In genomic region chr5:67267522-67268232, GRCh38 we compare ENCODE assay signal across 9 cellular contexts.
DNase-seq lines count a peak whose midpoint lies in the region; ATAC-seq and TF ChIP-seq lines count a peak whose summit lies in the region.
"Had no signal": no experiment of that assay in that cellular context is flagged by ENCODE, and none has a peak within 500 bp of the region (broad histone marks: within the 10 kb centered on the region; RNA-seq: fewer than 3 reads in every experiment).

No MANE protein-coding gene starts in this region.

- ATAC-seq in GM18870 (IDR thresholded peaks at IDR 0.05; ENCODE audit: unreplicated experiment) (no peak), GM21526 (IDR thresholded peaks at IDR 0.05; ENCODE audit: low FRiP score, unreplicated experiment) (no peak)
- ATAC-seq: activated T-cell treated with anti-CD3 and anti-CD28 coated beads, Interleukin-2, amount 50 U/mL, for 4 hours had no signal

- H3K9ac ChIP-seq in duodenal mucosa (ENCODE audit: low read depth in 1 of 2, low read length in 2 of 2) (peak overlapping the region in 1 of 2 donors; percentile 4), liver (ENCODE audit: low read depth in 1 of 2, low read length in 2 of 2) (no peak overlapping the region)

- H3K27ac Mint-ChIP-seq in Calu3 (ENCODE audit: unreplicated experiment) = no peak overlapping the region

- 29% methylated on average over 7 of the region's 7 CpGs for WGBS in liver
- 37 to 41% (median 39%) methylated on average over 6 to 7 of the region's 7 CpGs for WGBS in stomach, 5 donors

- CTCF ChIA-PET in Calu3 (lab: Charles Lee) = no interaction called here

- H3K4me3 Mint-ChIP-seq in Calu3 (ENCODE audit: low read depth, unreplicated experiment) = no peak overlapping the region
- H3K4me3 Mint-ChIP-seq: activated T-cell treated with anti-CD3 and anti-CD28 coated beads, Interleukin-2, amount 50 U/mL, for 4 hours had no signal

- H3K9me3 ChIP-seq in duodenal mucosa (ENCODE audit: control insufficient read depth in 1 of 2, low read length in 2 of 2) = no peaks in the 10 kb centered on the region
- H3K9me3 ChIP-seq in liver (ENCODE audit: control insufficient read depth in 4 of 4, low read length in 3 of 4) = no peaks in the 10 kb centered on the region
- H3K9me3 ChIP-seq in stomach = no peaks in the 10 kb centered on the region

- DNase-seq in LHCN-M2 (ENCODE audit: low read depth) (peak; percentile 80), stomach (no peak), Calu3 (no peak), SHP77 treated with DMSO at 0.1 percent for 48 hours (lab: John Stamatoyannopoulos, UW) (no peak)
- DNase-seq: activated T-cell treated with anti-CD3 and anti-CD28 coated beads, Interleukin-2, amount 50 U/mL, for 4 hours had no signal

- H3K27me3 ChIP-seq in duodenal mucosa (ENCODE audit: control insufficient read depth in 1 of 2, insufficient read depth in 2 of 2, low read length in 2 of 2) (no peaks in the 10 kb centered on the region), liver (ENCODE audit: control insufficient read depth in 4 of 4, insufficient read depth in 4 of 4, low read length in 3 of 4) (no peaks in the 10 kb centered on the region), stomach (no peaks in the 10 kb centered on the region)

- H3K36me3 Mint-ChIP-seq in Calu3 (ENCODE audit: insufficient read depth, unreplicated experiment) = no peaks in the 10 kb centered on the region

- H3K27ac ChIP-seq in duodenal mucosa (ENCODE audit: low read depth, low read length) (peak overlapping the region; percentile 26), liver (ENCODE audit: low read depth in 1 of 2, low read length in 2 of 2) (peak overlapping the region; percentile 74 to 75), stomach (peak overlapping the region; percentile 52 to 90 (median 88))

- no peaks in the 10 kb centered on the region for H3K4me1 Mint-ChIP-seq in Calu3 (ENCODE audit: low read depth, unreplicated experiment)

- TF ChIP-seq CTCF in liver (IDR thresholded peaks at IDR 0.05; ENCODE audit: low read depth, low read length, missing input control) = no peak
- TF ChIP-seq CTCF in stomach (IDR thresholded peaks at IDR 0.05) = no peak
- no peak for TF ChIP-seq CTCF in Calu3 (IDR thresholded peaks at IDR 0.05; ENCODE audit: unreplicated experiment)

- H3K4me3 ChIP-seq in duodenal mucosa (ENCODE audit: low read depth in 1 of 2, low read length in 2 of 2) (peak overlapping the region in 1 of 2 donors; percentile 17), liver (ENCODE audit: low read depth in 1 of 3, low read length in 3 of 3) (no peak overlapping the region), stomach (no peak overlapping the region)

- H3K36me3 ChIP-seq in duodenal mucosa (ENCODE audit: control insufficient read depth in 1 of 2, insufficient read depth in 2 of 2, low read length in 2 of 2) (no peaks in the 10 kb centered on the region), liver (ENCODE audit: control insufficient read depth in 4 of 4, insufficient read depth in 3 of 4, low read depth in 1 of 4, low read length in 3 of 4) (no peaks in the 10 kb centered on the region), stomach (no peaks in the 10 kb centered on the region)

- H3K4me1 ChIP-seq in duodenal mucosa (ENCODE audit: control insufficient read depth in 1 of 2, insufficient read depth in 2 of 2, low read length in 2 of 2) = peaks cover 32 to 39% of the 10 kb centered on the region in 2 donors
- peaks cover 16 to 28% (median 26%) of the 10 kb centered on the region in 4 donors for H3K4me1 ChIP-seq in liver (ENCODE audit: control insufficient read depth in 4 of 4, insufficient read depth in 4 of 4, low read length in 3 of 4)
- H3K4me1 ChIP-seq in stomach = peaks cover 23 to 54% (median 42%) of the 10 kb centered on the region in 4 donors

- H3K9me3 Mint-ChIP-seq in Calu3 (ENCODE audit: low read depth, unreplicated experiment) = no peaks in the 10 kb centered on the region
- H3K9me3 Mint-ChIP-seq: activated T-cell treated with anti-CD3 and anti-CD28 coated beads, Interleukin-2, amount 50 U/mL, for 4 hours had no signal

- intact Hi-C loops in stomach (cut with DNase I; ENCODE audit: low total_unique reads) = no loop called here
- intact Hi-C loops in Calu3 (cut with micrococcal nuclease; ENCODE audit: unreplicated experiment) = no loop called here

- no TSS peak for BruUV-seq in Calu3 (replicated peaks; lab: Mats Ljungman, UMichigan)

- no peaks in the 10 kb centered on the region for H3K27me3 Mint-ChIP-seq in Calu3 (ENCODE audit: unreplicated experiment)

- no peak for TF ChIP-seq RAD21 in liver (IDR thresholded peaks at IDR 0.05)

- TF ChIP-seq EP300 in stomach (IDR thresholded peaks at IDR 0.05) = no peak

- TF ChIP-seq POLR2A in stomach (IDR thresholded peaks at IDR 0.05) = no peak

TF ChIP-seq in liver, 16 proteins besides CTCF, POLR2A, EP300 and RAD21:
- TF ChIP-seq HNF4A (conservative IDR thresholded peaks at IDR 0.05) (no peak), FOXA2 (IDR thresholded peaks at IDR 0.05) (no peak), YY1 (IDR thresholded peaks at IDR 0.05) (no peak), NR2F2 (IDR thresholded peaks at IDR 0.05) (peak; percentile 99)

Comparison
In these comparisons a context has a peak if more than half of its experiments do, and no peak if none do; other contexts are left out.
1. H3K27ac ChIP-seq: peak in every context shown above with its lines; median percentile 88 in stomach; 74 in liver; 26 in duodenal mucosa.